Comparison of ENCODE assay signal across 8 cellular contexts in genomic region chrX:100413231-100413630, GRCh38. TPM values are rescaled to one million over a fixed set of nuclear protein-coding genes. Genes with fewer than 3 reads are reported as not detected.
DNase-seq lines count a peak whose midpoint lies in the region; ATAC-seq and TF ChIP-seq lines count a peak whose summit lies in the region.

No MANE protein-coding gene starts in this region.

- H3K9me3 Mint-ChIP-seq in natural killer cell = no peaks in the 10 kb centered on the region

- WGBS in lung, 2 donors = 1 to 5% methylated on average over 5 of the region's 5 CpGs

- H3K27ac ChIP-seq in lung (ENCODE audit: low read depth in 1 of 2, low read length in 1 of 2) = no peak overlapping the region

- no peaks in the 10 kb centered on the region for H3K36me3 Mint-ChIP-seq in natural killer cell

- intact Hi-C loops in natural killer cell (cut with micrococcal nuclease) = no loop called here

- peak; percentile 60 for DNase-seq in DMS114 treated with DMSO at 0.1 percent for 48 hours (lab: John Stamatoyannopoulos, UW; ENCODE audit: unreplicated experiment)
- peak; percentile 1 for DNase-seq in NOMO-1 treated with dmso at 0.1 percent for 144 hours (lab: John Stamatoyannopoulos, UW; ENCODE audit: unreplicated experiment)
- peak; percentile 26 for DNase-seq in cerebellar cortex (ENCODE audit: low spot score)
- DNase-seq in lung (ENCODE audit: low spot score) = no peak
- no peak for DNase-seq in natural killer cell
- no peak for DNase-seq in activated CD8-positive, alpha-beta memory T cell treated with anti-CD3 and anti-CD28 coated beads, Interleukin-2, amount 50 U/mL, for 48 hours

- H3K4me1 Mint-ChIP-seq in natural killer cell = peaks cover 0 to 5% of the 10 kb centered on the region in 2 donors

- H3K4me1 ChIP-seq in lung (ENCODE audit: control insufficient read depth in 2 of 2, insufficient read depth in 2 of 2, low read length in 2 of 2) = peaks cover 0 to 5% of the 10 kb centered on the region in 2 donors

- no peak overlapping the region for H3K27ac Mint-ChIP-seq in natural killer cell

- H3K36me3 ChIP-seq in lung (ENCODE audit: control insufficient read depth in 2 of 2, insufficient read depth in 2 of 2, low read length in 2 of 2) = no peaks in the 10 kb centered on the region

- no peak overlapping the region for H3K4me3 ChIP-seq in lung

- TF ChIP-seq CTCF in lung (IDR thresholded peaks at IDR 0.05; ENCODE audit: control extremely low read depth, extremely low read depth) = peak; percentile 14
- no peak for TF ChIP-seq CTCF in natural killer cell (IDR thresholded peaks at IDR 0.05)

- H3K9me3 ChIP-seq in lung (ENCODE audit: control insufficient read depth in 2 of 2, insufficient read depth in 1 of 2, low read length in 1 of 2) = peaks cover 0 to 8% of the 10 kb centered on the region in 2 donors

- H3K27me3 Mint-ChIP-seq in natural killer cell (ENCODE audit: low read depth in 2 of 2) = peaks cover 18 to 61% of the 10 kb centered on the region in 2 donors

- H3K27me3 ChIP-seq in lung (ENCODE audit: control insufficient read depth, insufficient read depth) = peaks cover 5% of the 10 kb centered on the region

- peak; percentile 87 for ATAC-seq in GM18909 (IDR thresholded peaks at IDR 0.05; ENCODE audit: poor library complexity, unreplicated experiment)
- peak; percentile 93 for ATAC-seq in HG03575 (IDR thresholded peaks at IDR 0.05; ENCODE audit: extremely low read depth, insufficient number of reproducible peaks, low FRiP score, unreplicated experiment)
- peak; percentile 46 for ATAC-seq in lung (ENCODE audit: insufficient read depth, low FRiP score)
- ATAC-seq in natural killer cell = no peak

- no peak overlapping the region for H3K4me3 Mint-ChIP-seq in natural killer cell

RNA-seq across cellular contexts. Expression of gene PCDH19, which starts 3.2 kb away (rescaled TPM):
- under 1 TPM; 0.37 to 0.97 TPM for total RNA-seq in lung
- under 1 TPM; 0.01 to 0.02 TPM for polyA plus RNA-seq in lung
- not detected for total RNA-seq in natural killer cell

Comparison
In these comparisons a context has a peak if more than half of its experiments do, and no peak if none do; other contexts are left out.
1. DNase-seq: peak in DMS114 treated with DMSO at 0.1 percent for 48 hours (single experiment), NOMO-1 treated with dmso at 0.1 percent for 144 hours (single experiment) and cerebellar cortex (single experiment); none in lung (single experiment), natural killer cell (single experiment) and activated CD8-positive, alpha-beta memory T cell treated with anti-CD3 and anti-CD28 coated beads, Interleukin-2, amount 50 U/mL, for 48 hours (single experiment).
2. ATAC-seq: peak in GM18909 (single experiment), HG03575 (single experiment) and lung (single experiment); none in natural killer cell (0 of 3).